ENCODE assay signal across 25 cellular contexts in the genomic region with DNA sequence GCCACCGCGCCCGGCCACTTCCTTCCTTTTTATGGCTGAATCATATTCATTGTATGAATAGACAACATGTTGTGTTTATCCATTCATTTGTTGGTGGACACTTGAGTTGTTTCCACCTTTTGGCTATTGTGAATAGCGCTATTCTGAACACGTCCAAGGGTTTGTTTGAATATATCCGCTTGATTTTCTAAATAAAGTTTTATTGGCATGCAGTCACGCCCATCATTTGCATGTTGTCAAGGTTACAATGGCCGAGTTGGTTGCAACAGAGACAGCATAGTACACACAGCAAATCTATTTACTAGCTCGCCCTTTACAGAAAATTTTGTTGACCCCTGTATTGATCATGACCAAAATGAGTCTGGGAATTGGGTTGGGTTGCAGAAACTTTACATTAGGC.
"Had no signal": no experiment of that assay in that cellular context is flagged by ENCODE, and none has a peak within 500 bp of the region (broad histone marks: within the 10 kb centered on the region; RNA-seq: fewer than 3 reads in every experiment).

No MANE protein-coding gene starts in this region.

- H3K4me3 ChIP-seq: gastroesophageal sphincter, heart left ventricle, hepatocyte, lung, prostate gland, right atrium auricular region, sigmoid colon, stomach, thyroid gland, vagina had no signal

- H3K36me3 ChIP-seq: gastroesophageal sphincter, heart left ventricle, prostate gland, right atrium auricular region, sigmoid colon, stomach, thyroid gland, vagina had no signal

- FAIRE-seq: kidney had no signal

- H3K4me2 ChIP-seq: hepatocyte had no signal

- DNase-seq: effector CD8-positive, alpha-beta T cell; endodermal cell; foreskin keratinocyte; heart left ventricle; kidney; naive thymus-derived CD8-positive, alpha-beta T cell; nephron progenitor cell; nucleus accumbens; sigmoid colon; stimulated activated CD4-positive, alpha-beta T cell treated with anti-CD3 and anti-CD28 coated beads, Interleukin-2, amount 100 ng/mL, for 24 hours; stimulated activated CD4-positive, alpha-beta T cell treated with anti-CD3 and anti-CD28 coated beads, Interleukin-4, amount 100 ng/mL, for 24 hours; stimulated activated naive CD4-positive, alpha-beta T cell treated with Interleukin-2 at 50 U/mL for 16 hours; stomach; thyroid gland; trophoblast cell had no signal

- H3K9me3 ChIP-seq: gastroesophageal sphincter, heart left ventricle, prostate gland, right atrium auricular region, sigmoid colon, stomach, thyroid gland, vagina had no signal

- H3K27me3 ChIP-seq: right atrium auricular region, thyroid gland, vagina had no signal

- H3K79me2 ChIP-seq: hepatocyte had no signal

- ATAC-seq: esophagus mucosa; foreskin keratinocyte; gastroesophageal sphincter; heart left ventricle; left lobe of liver; naive thymus-derived CD8-positive, alpha-beta T cell; stimulated activated effector memory CD8-positive, alpha-beta T cell treated with anti-CD3 and anti-CD28 coated beads, Interleukin-12 subunit alpha, Interleukin-12 subunit beta, amount 100 ng/mL, for 72 hours had no signal

- H2AFZ ChIP-seq: hepatocyte had no signal

- H3K4me1 ChIP-seq: foreskin keratinocyte, gastroesophageal sphincter, heart left ventricle, prostate gland, right atrium auricular region, sigmoid colon, stomach, thyroid gland, vagina had no signal

- H3K27ac ChIP-seq: epithelial cell of prostate, foreskin keratinocyte, gastroesophageal sphincter, heart left ventricle, hepatocyte, prostate gland, right atrium auricular region, sigmoid colon, stomach, thyroid gland, vagina had no signal
